1 cellular context compared by ENCODE assay signal in the genomic region with DNA sequence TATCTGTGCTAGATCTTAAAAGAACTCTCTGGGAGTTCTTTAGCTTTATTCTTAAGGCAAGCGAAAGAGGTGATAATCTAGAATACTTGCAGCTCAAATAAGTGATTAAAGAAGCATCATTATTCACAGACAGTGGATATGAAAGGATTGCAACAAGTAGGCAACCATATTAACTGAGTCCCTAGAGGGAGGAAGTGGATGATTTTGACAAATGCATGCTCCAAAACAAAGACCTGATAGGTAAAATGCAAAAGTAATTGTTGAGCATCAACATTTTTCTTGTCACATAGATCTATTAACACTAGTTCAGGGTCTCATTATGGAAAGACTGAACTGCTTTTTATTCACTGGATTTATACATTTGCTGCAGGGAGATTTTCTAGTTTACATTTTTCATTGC.
TF ChIP-seq lines count a peak whose summit lies in the region.

No MANE protein-coding gene starts in this region.

TF ChIP-seq in WTC11, 78 proteins besides CTCF, POLR2A, EP300 and RAD21 (continued from another document):
- TF ChIP-seq, protein P1, sequence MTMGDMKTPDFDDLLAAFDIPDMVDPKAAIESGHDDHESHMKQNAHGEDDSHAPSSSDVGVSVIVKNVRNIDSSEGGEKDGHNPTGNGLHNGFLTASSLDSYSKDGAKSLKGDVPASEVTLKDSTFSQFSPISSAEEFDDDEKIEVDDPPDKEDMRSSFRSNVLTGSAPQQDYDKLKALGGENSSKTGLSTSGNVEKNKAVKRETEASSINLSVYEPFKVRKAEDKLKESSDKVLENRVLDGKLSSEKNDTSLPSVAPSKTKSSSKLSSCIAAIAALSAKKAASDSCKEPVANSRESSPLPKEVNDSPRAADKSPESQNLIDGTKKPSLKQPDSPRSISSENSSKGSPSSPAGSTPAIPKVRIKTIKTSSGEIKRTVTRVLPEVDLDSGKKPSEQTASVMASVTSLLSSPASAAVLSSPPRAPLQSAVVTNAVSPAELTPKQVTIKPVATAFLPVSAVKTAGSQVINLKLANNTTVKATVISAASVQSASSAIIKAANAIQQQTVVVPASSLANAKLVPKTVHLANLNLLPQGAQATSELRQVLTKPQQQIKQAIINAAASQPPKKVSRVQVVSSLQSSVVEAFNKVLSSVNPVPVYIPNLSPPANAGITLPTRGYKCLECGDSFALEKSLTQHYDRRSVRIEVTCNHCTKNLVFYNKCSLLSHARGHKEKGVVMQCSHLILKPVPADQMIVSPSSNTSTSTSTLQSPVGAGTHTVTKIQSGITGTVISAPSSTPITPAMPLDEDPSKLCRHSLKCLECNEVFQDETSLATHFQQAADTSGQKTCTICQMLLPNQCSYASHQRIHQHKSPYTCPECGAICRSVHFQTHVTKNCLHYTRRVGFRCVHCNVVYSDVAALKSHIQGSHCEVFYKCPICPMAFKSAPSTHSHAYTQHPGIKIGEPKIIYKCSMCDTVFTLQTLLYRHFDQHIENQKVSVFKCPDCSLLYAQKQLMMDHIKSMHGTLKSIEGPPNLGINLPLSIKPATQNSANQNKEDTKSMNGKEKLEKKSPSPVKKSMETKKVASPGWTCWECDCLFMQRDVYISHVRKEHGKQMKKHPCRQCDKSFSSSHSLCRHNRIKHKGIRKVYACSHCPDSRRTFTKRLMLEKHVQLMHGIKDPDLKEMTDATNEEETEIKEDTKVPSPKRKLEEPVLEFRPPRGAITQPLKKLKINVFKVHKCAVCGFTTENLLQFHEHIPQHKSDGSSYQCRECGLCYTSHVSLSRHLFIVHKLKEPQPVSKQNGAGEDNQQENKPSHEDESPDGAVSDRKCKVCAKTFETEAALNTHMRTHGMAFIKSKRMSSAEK (CRISPR knock-in tag; IDR thresholded peaks at IDR 0.05; ENCODE audit: borderline replicate concordance), result no peak
- TF ChIP-seq, protein P2, sequence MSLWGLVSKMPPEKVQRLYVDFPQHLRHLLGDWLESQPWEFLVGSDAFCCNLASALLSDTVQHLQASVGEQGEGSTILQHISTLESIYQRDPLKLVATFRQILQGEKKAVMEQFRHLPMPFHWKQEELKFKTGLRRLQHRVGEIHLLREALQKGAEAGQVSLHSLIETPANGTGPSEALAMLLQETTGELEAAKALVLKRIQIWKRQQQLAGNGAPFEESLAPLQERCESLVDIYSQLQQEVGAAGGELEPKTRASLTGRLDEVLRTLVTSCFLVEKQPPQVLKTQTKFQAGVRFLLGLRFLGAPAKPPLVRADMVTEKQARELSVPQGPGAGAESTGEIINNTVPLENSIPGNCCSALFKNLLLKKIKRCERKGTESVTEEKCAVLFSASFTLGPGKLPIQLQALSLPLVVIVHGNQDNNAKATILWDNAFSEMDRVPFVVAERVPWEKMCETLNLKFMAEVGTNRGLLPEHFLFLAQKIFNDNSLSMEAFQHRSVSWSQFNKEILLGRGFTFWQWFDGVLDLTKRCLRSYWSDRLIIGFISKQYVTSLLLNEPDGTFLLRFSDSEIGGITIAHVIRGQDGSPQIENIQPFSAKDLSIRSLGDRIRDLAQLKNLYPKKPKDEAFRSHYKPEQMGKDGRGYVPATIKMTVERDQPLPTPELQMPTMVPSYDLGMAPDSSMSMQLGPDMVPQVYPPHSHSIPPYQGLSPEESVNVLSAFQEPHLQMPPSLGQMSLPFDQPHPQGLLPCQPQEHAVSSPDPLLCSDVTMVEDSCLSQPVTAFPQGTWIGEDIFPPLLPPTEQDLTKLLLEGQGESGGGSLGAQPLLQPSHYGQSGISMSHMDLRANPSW (CRISPR knock-in tag; conservative IDR thresholded peaks at IDR 0.05; ENCODE audit: low read depth), result no peak
- TF ChIP-seq, protein P3, sequence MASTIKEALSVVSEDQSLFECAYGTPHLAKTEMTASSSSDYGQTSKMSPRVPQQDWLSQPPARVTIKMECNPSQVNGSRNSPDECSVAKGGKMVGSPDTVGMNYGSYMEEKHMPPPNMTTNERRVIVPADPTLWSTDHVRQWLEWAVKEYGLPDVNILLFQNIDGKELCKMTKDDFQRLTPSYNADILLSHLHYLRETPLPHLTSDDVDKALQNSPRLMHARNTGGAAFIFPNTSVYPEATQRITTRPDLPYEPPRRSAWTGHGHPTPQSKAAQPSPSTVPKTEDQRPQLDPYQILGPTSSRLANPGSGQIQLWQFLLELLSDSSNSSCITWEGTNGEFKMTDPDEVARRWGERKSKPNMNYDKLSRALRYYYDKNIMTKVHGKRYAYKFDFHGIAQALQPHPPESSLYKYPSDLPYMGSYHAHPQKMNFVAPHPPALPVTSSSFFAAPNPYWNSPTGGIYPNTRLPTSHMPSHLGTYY (CRISPR knock-in tag; IDR thresholded peaks at IDR 0.05), result no peak
- TF ChIP-seq, protein P4, sequence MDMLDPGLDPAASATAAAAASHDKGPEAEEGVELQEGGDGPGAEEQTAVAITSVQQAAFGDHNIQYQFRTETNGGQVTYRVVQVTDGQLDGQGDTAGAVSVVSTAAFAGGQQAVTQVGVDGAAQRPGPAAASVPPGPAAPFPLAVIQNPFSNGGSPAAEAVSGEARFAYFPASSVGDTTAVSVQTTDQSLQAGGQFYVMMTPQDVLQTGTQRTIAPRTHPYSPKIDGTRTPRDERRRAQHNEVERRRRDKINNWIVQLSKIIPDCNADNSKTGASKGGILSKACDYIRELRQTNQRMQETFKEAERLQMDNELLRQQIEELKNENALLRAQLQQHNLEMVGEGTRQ (CRISPR knock-in tag; IDR thresholded peaks at IDR 0.05), result no peak
- no peak for TF ChIP-seq NFATC4 (CRISPR knock-in tag; IDR thresholded peaks at IDR 0.05)
TF ChIP-seq in WTC11: peak in this region for 0.
